Comparison of ENCODE assay signal across 21 cellular contexts in the genomic region with DNA sequence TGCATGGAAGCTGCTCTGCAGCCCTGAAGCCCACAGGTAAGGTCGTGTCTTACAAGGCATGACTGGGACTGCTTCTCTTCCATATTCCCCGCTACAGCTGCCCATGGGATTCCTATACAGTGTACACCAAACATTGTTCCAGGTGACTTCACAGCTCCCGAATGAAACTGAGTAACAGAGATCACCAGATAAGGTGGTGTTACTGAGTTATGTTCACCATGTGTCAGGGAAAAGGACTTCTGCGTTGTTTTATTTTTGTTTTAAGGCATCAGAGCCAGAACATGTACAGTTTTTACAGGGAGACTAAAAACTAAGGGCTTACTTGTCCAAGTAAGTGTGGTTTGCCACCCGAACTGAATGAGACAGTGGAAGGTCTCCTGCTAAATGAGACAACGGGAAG.
"Had no signal": no experiment of that assay in that cellular context is flagged by ENCODE, and none has a peak within 500 bp of the region (broad histone marks: within the 10 kb centered on the region; RNA-seq: fewer than 3 reads in every experiment).

No MANE protein-coding gene starts in this region.

- H3K27me3 ChIP-seq: SJSA1 had no signal

- H3K4me3 ChIP-seq: SJSA1, SK-N-MC had no signal

- DNase-seq: Kasumi-1, KG1, MV-4-11, NCI-H1048, NCI-H1105, NCI-H1436 treated with DMSO at 0.1 percent for 48 hours, NCI-H1694, NCI-H187 treated with DMSO at 0.1 percent for 48 hours, NCI-H2029 treated with DMSO at 0.1 percent for 48 hours, NCI-H2227 treated with DMSO at 0.1 percent for 48 hours, NCI-H510A, NCI-H524 treated with DMSO at 0.1 percent for 48 hours, NCI-H69, NCI-H774, Right ventricle myocardium superior, RPMI8226, SIG-M5 had no signal

- FAIRE-seq: RCC 7860 had no signal

- H3K36me3 ChIP-seq: SJSA1 had no signal

- H3K9me3 ChIP-seq: SJSA1 had no signal

- H3K27ac ChIP-seq: HL-60, SJSA1, SK-N-MC had no signal

- H3K4me1 ChIP-seq: SJSA1 had no signal
